ENCODE assay signal across 8 cellular contexts in the genomic region with DNA sequence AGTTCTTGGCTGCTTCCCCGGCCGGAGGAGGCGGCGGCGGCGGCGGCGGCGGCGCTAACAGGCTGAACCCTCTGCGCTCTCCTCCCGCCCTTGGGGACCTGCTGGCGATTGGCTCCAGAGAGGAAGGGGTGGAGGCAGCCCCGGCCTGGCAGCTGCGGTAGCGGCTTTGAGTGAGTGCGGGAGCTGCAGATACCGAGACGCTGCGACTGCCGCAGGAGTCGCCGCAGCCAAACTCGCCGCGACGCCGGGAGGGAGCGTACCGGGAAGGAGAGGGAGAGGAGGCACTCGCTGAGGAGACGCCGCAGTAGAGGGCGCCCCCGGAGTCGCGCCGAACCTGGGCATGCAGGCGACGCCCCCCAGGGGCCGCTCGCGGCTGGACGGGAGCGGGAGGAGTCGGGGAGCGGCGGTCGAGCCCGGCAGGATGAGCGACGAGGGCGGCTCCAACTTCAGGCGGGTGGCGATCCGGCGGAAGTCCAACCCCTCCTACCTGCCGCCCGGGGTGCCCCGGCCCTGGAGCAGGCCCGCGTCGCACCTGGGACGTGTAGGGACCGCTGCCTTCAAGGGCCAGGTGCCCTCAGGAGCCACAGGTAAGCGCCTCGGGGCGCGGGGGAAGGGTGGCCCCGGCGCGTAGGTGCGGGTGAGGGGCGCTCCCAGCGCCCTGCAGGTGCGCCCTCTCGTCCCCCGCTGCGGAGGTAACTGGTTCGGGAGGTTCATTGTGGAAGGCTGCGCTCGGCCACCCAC. TPM values are rescaled to one million over a fixed set of nuclear protein-coding genes. Genes with fewer than 3 reads are reported as not detected.
DNase-seq lines count a peak whose midpoint lies in the region; ATAC-seq and TF ChIP-seq lines count a peak whose summit lies in the region.

A gene (plus strand): TSS at position 186 of the 741 bp plus-strand sequence.

- no TSS peak for BruUV-seq in Caco-2 (replicated peaks; lab: Mats Ljungman, UMichigan)

- peaks cover 14% of the 10 kb centered on the region for H3K4me1 Mint-ChIP-seq in Caco-2 (ENCODE audit: low read depth, unreplicated experiment)

- no peaks in the 10 kb centered on the region for H3K27me3 ChIP-seq in Caco-2 (replicated peaks; ENCODE audit: control insufficient read depth, insufficient read depth, low read length)

- H3K27ac Mint-ChIP-seq in Caco-2 (ENCODE audit: unreplicated experiment) = peak within 1 kb of the TSS; percentile 87

- H3K4me1 ChIP-seq in Caco-2 (peaks cover 13% of the 10 kb centered on the region), mesodermal cell (ENCODE audit: control insufficient read depth, insufficient read depth, low read length, poor library complexity, severe bottlenecking) (peaks cover 2% of the 10 kb centered on the region)

- POLR2A ChIA-PET in Caco-2 (lab: Charles Lee) = interaction anchor here (0.6 to 1.0 kb wide), 6 partner anchors 9 to 649 kb away, joined by 3 to 5 read pairs (median 4); no protein-coding TSS in a partner anchor

- WGBS in mesodermal cell (ENCODE audit: insufficient coverage in 2 of 2), 2 experiments = 0% methylated on average over 53 to 61 of the region's 82 CpGs

- H3K4me3 ChIP-seq in Caco-2 (ENCODE audit: low read depth, low read length) (peak within 1 kb of the TSS; percentile 93), epithelial cell of esophagus (ENCODE audit: low read length) (peak within 1 kb of the TSS; percentile 91), mesodermal cell (ENCODE audit: extremely low read depth, insufficient read depth, low read length, poor library complexity, severe bottlenecking) (peak within 1 kb of the TSS; percentile 62)

- DNase-seq in Caco-2 (peak; percentile 96 to 97), NCI-H524 treated with DMSO at 0.1 percent for 48 hours (lab: John Stamatoyannopoulos, UW) (peak; percentile 31), epithelial cell of esophagus (ENCODE audit: low read depth) (peak; percentile 96)
- DNase-seq in activated CD8-positive, alpha-beta memory T cell treated with anti-CD3 and anti-CD28 coated beads for 24 hours = peak; percentile 71
- peak; percentile 21 to 38 for DNase-seq in stimulated activated CD8-positive, alpha-beta memory T cell treated with anti-CD3 and anti-CD28 coated beads, Interleukin-7, amount 100 ng/mL, for 48 hours (ENCODE audit: extremely low read depth in 1 of 2, low read depth in 1 of 2)

- peak; percentile 68 to 86 for TF ChIP-seq CTCF in Caco-2 (IDR thresholded peaks at IDR 0.05; ENCODE audit: insufficient read depth in 1 of 2, low read depth in 1 of 2, low read length in 1 of 2, severe bottlenecking in 1 of 2, unreplicated experiment in 1 of 2)
- TF ChIP-seq CTCF in epithelial cell of esophagus (IDR thresholded peaks at IDR 0.05; ENCODE audit: insufficient read depth, low read depth, low read length, missing control alignments) = peak; percentile 17

- no peaks in the 10 kb centered on the region for H3K27me3 Mint-ChIP-seq in Caco-2 (ENCODE audit: insufficient read depth, unreplicated experiment)

- peak; percentile 87 for ATAC-seq in GM19467 (IDR thresholded peaks at IDR 0.05; ENCODE audit: unreplicated experiment)
- peak; percentile 54 for ATAC-seq in HG03558 (IDR thresholded peaks at IDR 0.05; ENCODE audit: extremely low read depth, unreplicated experiment)

- peaks cover 36% of the 10 kb centered on the region for H3K36me3 Mint-ChIP-seq in Caco-2 (ENCODE audit: insufficient read depth, unreplicated experiment)

- CTCF ChIA-PET in Caco-2 (lab: Charles Lee) = interaction anchor here (0.5 to 1.5 kb wide), 8 partner anchors 32 to 145 kb away, joined by 3 to 5 read pairs (median 3); no protein-coding TSS in a partner anchor

- H3K36me3 ChIP-seq in Caco-2 (ENCODE audit: control insufficient read depth, insufficient read depth, low read length) (peaks cover 2% of the 10 kb centered on the region; the same call in 1 of the 2 replicates), mesodermal cell (ENCODE audit: control insufficient read depth, insufficient read depth, low read length) (no peaks in the 10 kb centered on the region)

- H3K27ac ChIP-seq in mesodermal cell (ENCODE audit: low read depth, low read length, severe bottlenecking) = no peak within 1 kb of the TSS

- peak within 1 kb of the TSS; percentile 86 for H3K4me3 Mint-ChIP-seq in Caco-2 (ENCODE audit: unreplicated experiment)

- intact Hi-C loops in Caco-2 (cut with micrococcal nuclease; ENCODE audit: unreplicated experiment) = loop anchor here (1.0 to 2.0 kb wide), 6 partner anchors 34 to 356 kb away; a partner anchor contains a TSS

- no peaks in the 10 kb centered on the region for H3K9me3 Mint-ChIP-seq in Caco-2 (ENCODE audit: unreplicated experiment)

- H3K9me3 ChIP-seq in Caco-2 (no peaks in the 10 kb centered on the region), mesodermal cell (ENCODE audit: control insufficient read depth, low read length) (no peaks in the 10 kb centered on the region)

RNA-seq across cellular contexts. Expression of the gene that starts here (rescaled TPM):
- 31.6 and 34.3 TPM in 2 replicates for total RNA-seq in Caco-2 (2022)
- polyA plus RNA-seq in mesodermal cell (2013, experiment 1 of 2) = 4.5 TPM
- 3.6 TPM for polyA plus RNA-seq in mesodermal cell (2013, experiment 2 of 2)

Comparison
In these comparisons a context has a peak if more than half of its experiments do, and no peak if none do; other contexts are left out.
1. DNase-seq: peak in every context shown above with its lines; median percentile 96 in Caco-2; 96 in epithelial cell of esophagus; 71 in activated CD8-positive, alpha-beta memory T cell treated with anti-CD3 and anti-CD28 coated beads for 24 hours; 31 in NCI-H524 treated with DMSO at 0.1 percent for 48 hours; 30 in stimulated activated CD8-positive, alpha-beta memory T cell treated with anti-CD3 and anti-CD28 coated beads, Interleukin-7, amount 100 ng/mL, for 48 hours.